20 cellular contexts compared by ENCODE assay signal in genomic region chr1:184373155-184373554, GRCh38. TPM values are rescaled to one million over a fixed set of nuclear protein-coding genes. Genes with fewer than 3 reads are reported as not detected.
"Had no signal": no experiment of that assay in that cellular context is flagged by ENCODE, and none has a peak within 500 bp of the region (broad histone marks: within the 10 kb centered on the region; RNA-seq: fewer than 3 reads in every experiment).

No MANE protein-coding gene starts in this region.

- H3K4me3 ChIP-seq: esophagus muscularis mucosa, gastroesophageal sphincter, left ventricle myocardium inferior, lung, psoas muscle, sigmoid colon had no signal

- H3K36me3 ChIP-seq: esophagus muscularis mucosa, gastroesophageal sphincter, left ventricle myocardium inferior, neutrophil, sigmoid colon had no signal

- H3K9me3 ChIP-seq: esophagus muscularis mucosa, gastroesophageal sphincter, left ventricle myocardium inferior, neutrophil, psoas muscle, sigmoid colon had no signal

- H3K4me1 ChIP-seq: esophagus muscularis mucosa, gastroesophageal sphincter had no signal

- ATAC-seq: effector memory CD8-positive, alpha-beta T cell; gastroesophageal sphincter; naive thymus-derived CD4-positive, alpha-beta T cell had no signal

- DNase-seq: effector memory CD8-positive, alpha-beta T cell; foreskin fibroblast; glutamatergic neuron; immature natural killer cell; left ventricle myocardium inferior; mesendoderm; naive thymus-derived CD4-positive, alpha-beta T cell; nephron progenitor cell; psoas muscle; retina; sigmoid colon; small intestine; stimulated activated CD4-positive, alpha-beta T cell treated with anti-CD3 and anti-CD28 coated beads, Interleukin-12 subunit alpha, Interleukin-12 subunit beta, amount 100 ng/mL, for 4 hours; stimulated activated naive CD4-positive, alpha-beta T cell treated with Interleukin-2 at 50 U/mL for 16 hours; trophoblast cell had no signal

- H3K27ac ChIP-seq: epithelial cell of prostate, esophagus muscularis mucosa, gastroesophageal sphincter, left ventricle myocardium inferior, neutrophil, psoas muscle, sigmoid colon had no signal

- H3K27me3 ChIP-seq: esophagus muscularis mucosa, gastroesophageal sphincter, neutrophil, sigmoid colon had no signal

RNA-seq across cellular contexts. Expression of gene C1orf21, which starts 13.7 kb away (rescaled TPM):
- polyA plus RNA-seq: naive thymus-derived CD4-positive, alpha-beta T cell had no signal
